In genomic region chr12:9736931-9737705, GRCh38 we compare ENCODE assay signal across 9 cellular contexts. TPM values are rescaled to one million over a fixed set of nuclear protein-coding genes. Genes with fewer than 3 reads are reported as not detected.
DNase-seq lines count a peak whose midpoint lies in the region; ATAC-seq and TF ChIP-seq lines count a peak whose summit lies in the region.
"Had no signal": no experiment of that assay in that cellular context is flagged by ENCODE, and none has a peak within 500 bp of the region (broad histone marks: within the 10 kb centered on the region; RNA-seq: fewer than 3 reads in every experiment).

No MANE protein-coding gene starts in this region.

- H3K4me1 ChIP-seq in Peyer's patch (peaks cover 0 to 5% (median 0%) of the 10 kb centered on the region in 4 donors), esophagus muscularis mucosa (peaks cover 0 to 6% (median 5%) of the 10 kb centered on the region in 4 donors)

- H3K9me3 ChIP-seq in Peyer's patch (no peaks in the 10 kb centered on the region), esophagus muscularis mucosa (no peaks in the 10 kb centered on the region)

- H3K36me3 ChIP-seq in Peyer's patch (no peaks in the 10 kb centered on the region), esophagus muscularis mucosa (no peaks in the 10 kb centered on the region)

- peak overlapping the region; percentile 53 for H3K27ac Mint-ChIP-seq in stimulated activated effector memory CD8-positive, alpha-beta T cell treated with anti-CD3 and anti-CD28 coated beads, Interleukin-12 subunit alpha, Interleukin-12 subunit beta, amount 100 ng/mL, for 72 hours
- H3K27ac Mint-ChIP-seq: progenitor cell of endocrine pancreas had no signal

- TF ChIP-seq EP300 in esophagus muscularis mucosa (IDR thresholded peaks at IDR 0.05) = no peak

- TF ChIP-seq CTCF in HL-60 (IDR thresholded peaks at IDR 0.05; ENCODE audit: insufficient read depth, low read length) (no peak), Peyer's patch (IDR thresholded peaks at IDR 0.05) (no peak), esophagus muscularis mucosa (IDR thresholded peaks at IDR 0.05) (no peak)

- DNase-seq in HL-60 (ENCODE audit: low read depth in 1 of 2, low spot score in 1 of 2) = peak; percentile 44 to 58
- no peak for DNase-seq in Peyer's patch
- DNase-seq in esophagus muscularis mucosa (ENCODE audit: extremely low spot score) = no peak
- no peak for DNase-seq in stimulated activated effector memory CD8-positive, alpha-beta T cell treated with anti-CD3 and anti-CD28 coated beads, Interleukin-12 subunit alpha, Interleukin-12 subunit beta, amount 100 ng/mL, for 72 hours (ENCODE audit: low spot score in 2 of 2)
- DNase-seq in HK-2 (ENCODE audit: unreplicated experiment) = no peak
- DNase-seq: glutamatergic neuron had no signal

- WGBS in esophagus muscularis mucosa = 23% methylated on average over 3 of the region's 3 CpGs

- TF ChIP-seq POLR2A in Peyer's patch (IDR thresholded peaks at IDR 0.05) = no peak
- no peak for TF ChIP-seq POLR2A in esophagus muscularis mucosa (IDR thresholded peaks at IDR 0.05; ENCODE audit: low read depth)

- intact Hi-C loops in esophagus muscularis mucosa (cut with DNase I) = no loop called here

- peak overlapping the region; percentile 93 for H3K27ac ChIP-seq in HL-60 (replicated peaks)
- peak overlapping the region; percentile 13 to 64 (median 56) for H3K27ac ChIP-seq in Peyer's patch
- H3K27ac ChIP-seq in esophagus muscularis mucosa (replicated peaks in 1 of 4) = peak overlapping the region in 3 of 4 donors; percentile 25 to 42 (median 33)

- H3K27me3 ChIP-seq in HL-60 (ENCODE audit: insufficient read depth, poor library complexity, severe bottlenecking) (no peaks in the 10 kb centered on the region), Peyer's patch (no peaks in the 10 kb centered on the region), esophagus muscularis mucosa (no peaks in the 10 kb centered on the region)

- H3K9me3 Mint-ChIP-seq in stimulated activated effector memory CD8-positive, alpha-beta T cell treated with anti-CD3 and anti-CD28 coated beads, Interleukin-12 subunit alpha, Interleukin-12 subunit beta, amount 100 ng/mL, for 72 hours = peaks cover 2% of the 10 kb centered on the region

- peak overlapping the region; percentile 20 for H3K4me3 Mint-ChIP-seq in stimulated activated effector memory CD8-positive, alpha-beta T cell treated with anti-CD3 and anti-CD28 coated beads, Interleukin-12 subunit alpha, Interleukin-12 subunit beta, amount 100 ng/mL, for 72 hours

- peaks cover 5% of the 10 kb centered on the region for H3K36me3 Mint-ChIP-seq in stimulated activated effector memory CD8-positive, alpha-beta T cell treated with anti-CD3 and anti-CD28 coated beads, Interleukin-12 subunit alpha, Interleukin-12 subunit beta, amount 100 ng/mL, for 72 hours

- H3K4me1 Mint-ChIP-seq in stimulated activated effector memory CD8-positive, alpha-beta T cell treated with anti-CD3 and anti-CD28 coated beads, Interleukin-12 subunit alpha, Interleukin-12 subunit beta, amount 100 ng/mL, for 72 hours = peaks cover 39% of the 10 kb centered on the region

- no peak overlapping the region for H3K4me3 ChIP-seq in HL-60 (replicated peaks; ENCODE audit: insufficient read depth, low read length)
- no peak overlapping the region for H3K4me3 ChIP-seq in Peyer's patch
- no peak overlapping the region for H3K4me3 ChIP-seq in esophagus muscularis mucosa

- no peak for ATAC-seq in stimulated activated effector memory CD8-positive, alpha-beta T cell treated with anti-CD3 and anti-CD28 coated beads, Interleukin-12 subunit alpha, Interleukin-12 subunit beta, amount 100 ng/mL, for 72 hours
- ATAC-seq in GM19035 (IDR thresholded peaks at IDR 0.05; ENCODE audit: unreplicated experiment) (no peak), GM18870 (IDR thresholded peaks at IDR 0.05; ENCODE audit: unreplicated experiment) (no peak)

RNA-seq across cellular contexts. Expression of gene CLECL1, which starts 4.2 kb away (rescaled TPM):
- 1 to 10 TPM in 2 of 4 donors, not detected in 2; 4.1 to 4.2 TPM for total RNA-seq in Peyer's patch
- under 1 TPM in 1 of 4 donors, not detected in 3; 0.83 TPM for total RNA-seq in esophagus muscularis mucosa
- total RNA-seq: progenitor cell of endocrine pancreas had no signal

RNA-seq across cellular contexts. Expression of gene CD69, which starts 23.6 kb away (rescaled TPM):
- 10 to 100 TPM in 1 of 4 donors, 1 to 10 TPM in 3; 4.4 to 83.3 (median 9.1) TPM for total RNA-seq in Peyer's patch
- 1 to 10 TPM in 3 of 4 donors, under 1 TPM in 1; 0.65 to 3.3 (median 2.7) TPM for total RNA-seq in esophagus muscularis mucosa
- total RNA-seq: progenitor cell of endocrine pancreas had no signal

Comparison
In these comparisons a context has a peak if more than half of its experiments do, and no peak if none do; other contexts are left out.
1. DNase-seq: peak in HL-60 (2 of 2); none in Peyer's patch (0 of 3), esophagus muscularis mucosa (single experiment), stimulated activated effector memory CD8-positive, alpha-beta T cell treated with anti-CD3 and anti-CD28 coated beads, Interleukin-12 subunit alpha, Interleukin-12 subunit beta, amount 100 ng/mL, for 72 hours (0 of 2) and HK-2 (single experiment).
2. H3K27ac ChIP-seq: peak in every context shown above with its lines; median percentile 93 in HL-60; 56 in Peyer's patch; 33 in esophagus muscularis mucosa.